Comparison of ENCODE assay signal across 13 cellular contexts in genomic region chr22:17945851-17946690, GRCh38.
A peak's percentile ranks its signal among the peaks of the same experiment; 100 is the strongest.
DNase-seq lines count a peak whose midpoint lies in the region; ATAC-seq and TF ChIP-seq lines count a peak whose summit lies in the region.
"Had no signal": no experiment of that assay in that cellular context is flagged by ENCODE, and none has a peak within 500 bp of the region (broad histone marks: within the 10 kb centered on the region; RNA-seq: fewer than 3 reads in every experiment).

No MANE protein-coding gene starts in this region.

- H3K4me1 Mint-ChIP-seq in activated CD4-positive, alpha-beta T cell treated with anti-CD3 and anti-CD28 coated beads, Interleukin-2, amount 10 ng/mL, durations not matched to agents 24 days and 14 days = peaks cover 2% of the 10 kb centered on the region

- ATAC-seq in heart left ventricle = no peak
- ATAC-seq: activated T-cell treated with anti-CD3 and anti-CD28 coated beads, Interleukin-2, amount 50 U/mL, for 72 hours; lower lobe of right lung had no signal

- H3K27ac ChIP-seq in heart left ventricle (peak overlapping the region in 11 of 12 donors; percentile 45 to 93 (median 82)), layer of hippocampus (ENCODE audit: low read depth, low read length) (peak overlapping the region; percentile 38), tibial nerve (peak overlapping the region; percentile 23 to 89 (median 58))
- H3K27ac ChIP-seq: lower lobe of right lung had no signal

- H3K4me3 ChIP-seq in heart left ventricle (peak overlapping the region in 4 of 12 donors; percentile 7 to 19 (median 10)), tibial nerve (no peak overlapping the region)
- H3K4me3 ChIP-seq: lower lobe of right lung had no signal

- intact Hi-C loops in heart left ventricle (cut with DNase I) (loop anchor here in 1 of 10 donors (5.0 to 10.0 kb wide), 2 partner anchors 34 to 59 kb away; no protein-coding TSS in a partner anchor), cardiac septum (cut with DNase I) (no loop called here)
- intact Hi-C loops in activated CD4-positive, alpha-beta T cell treated with anti-CD3 and anti-CD28 coated beads, Interleukin-2, amount 10 ng/mL, durations not matched to agents 24 days and 14 days (cut with micrococcal nuclease) = no loop called here

- no peak for TF ChIP-seq EP300 in tibial nerve (IDR thresholded peaks at IDR 0.05)

- DNase-seq in heart left ventricle (no peak), cardiac septum (ENCODE audit: low spot score) (no peak), SW480 (ENCODE audit: low spot score) (peak; percentile 37), tibial nerve (ENCODE audit: low spot score in 2 of 2) (no peak), SIG-M5 treated with dmso at 0.1 percent for 504 hours (lab: John Stamatoyannopoulos, UW; ENCODE audit: unreplicated experiment) (no peak)
- DNase-seq in activated CD8-positive, alpha-beta memory T cell treated with anti-CD3 and anti-CD28 coated beads for 24 hours = no peak
- no peak for DNase-seq in activated CD4-positive, alpha-beta T cell treated with anti-CD3 and anti-CD28 coated beads, Interleukin-2, amount 10 ng/mL, durations not matched to agents 24 days and 14 days
- DNase-seq: activated T-cell treated with anti-CD3 and anti-CD28 coated beads, Interleukin-2, amount 50 U/mL, for 72 hours; KG1; lower lobe of right lung; small intestine; stimulated activated CD8-positive, alpha-beta memory T cell treated with anti-CD3 and anti-CD28 coated beads, Interleukin-4, amount 100 ng/mL, for 48 hours had no signal

- H3K9me3 Mint-ChIP-seq in activated CD4-positive, alpha-beta T cell treated with anti-CD3 and anti-CD28 coated beads, Interleukin-2, amount 10 ng/mL, durations not matched to agents 24 days and 14 days = no peaks in the 10 kb centered on the region
- H3K9me3 Mint-ChIP-seq: activated T-cell treated with anti-CD3 and anti-CD28 coated beads, Interleukin-2, amount 50 U/mL, for 72 hours had no signal

- H3K36me3 ChIP-seq in heart left ventricle = no peaks in the 10 kb centered on the region
- H3K36me3 ChIP-seq in tibial nerve = no peaks in the 10 kb centered on the region
- H3K36me3 ChIP-seq: lower lobe of right lung had no signal

- H3K27me3 ChIP-seq in heart left ventricle (no peaks in the 10 kb centered on the region), layer of hippocampus (ENCODE audit: control insufficient read depth, insufficient read depth, low read length) (no peaks in the 10 kb centered on the region), tibial nerve (no peaks in the 10 kb centered on the region)

- H3K9me3 ChIP-seq in heart left ventricle (no peaks in the 10 kb centered on the region), tibial nerve (no peaks in the 10 kb centered on the region)
- H3K9me3 ChIP-seq: lower lobe of right lung had no signal

- H3K27ac Mint-ChIP-seq in activated CD4-positive, alpha-beta T cell treated with anti-CD3 and anti-CD28 coated beads, Interleukin-2, amount 10 ng/mL, durations not matched to agents 24 days and 14 days = no peak overlapping the region

- H3K4me3 Mint-ChIP-seq in activated CD4-positive, alpha-beta T cell treated with anti-CD3 and anti-CD28 coated beads, Interleukin-2, amount 10 ng/mL, durations not matched to agents 24 days and 14 days = no peak overlapping the region
- H3K4me3 Mint-ChIP-seq: activated T-cell treated with anti-CD3 and anti-CD28 coated beads, Interleukin-2, amount 50 U/mL, for 72 hours had no signal

- peak in 2 of 12 donors; percentile 7 to 22 for TF ChIP-seq CTCF in heart left ventricle (IDR thresholded peaks at IDR 0.05)
- TF ChIP-seq CTCF in tibial nerve (IDR thresholded peaks at IDR 0.05) = no peak

- no peaks in the 10 kb centered on the region for H3K36me3 Mint-ChIP-seq in activated CD4-positive, alpha-beta T cell treated with anti-CD3 and anti-CD28 coated beads, Interleukin-2, amount 10 ng/mL, durations not matched to agents 24 days and 14 days (ENCODE audit: low read depth)

- 28 to 43% (median 38%) methylated on average over 14 to 16 of the region's 16 CpGs for WGBS in heart left ventricle, 4 donors
- 47 to 61% methylated on average over 16 of the region's 16 CpGs for WGBS in tibial nerve, 2 donors

- TF ChIP-seq POLR2A in heart left ventricle (IDR thresholded peaks at IDR 0.05) (no peak), tibial nerve (IDR thresholded peaks at IDR 0.05) (no peak)

- H3K4me1 ChIP-seq in heart left ventricle (peaks cover 9 to 99% (median 69%) of the 10 kb centered on the region in 12 donors), tibial nerve (peaks cover 0 to 72% (median 21%) of the 10 kb centered on the region in 4 donors)

- H3K27me3 Mint-ChIP-seq in activated CD4-positive, alpha-beta T cell treated with anti-CD3 and anti-CD28 coated beads, Interleukin-2, amount 10 ng/mL, durations not matched to agents 24 days and 14 days = no peaks in the 10 kb centered on the region
